8 cellular contexts compared by ENCODE assay signal in the genomic region with DNA sequence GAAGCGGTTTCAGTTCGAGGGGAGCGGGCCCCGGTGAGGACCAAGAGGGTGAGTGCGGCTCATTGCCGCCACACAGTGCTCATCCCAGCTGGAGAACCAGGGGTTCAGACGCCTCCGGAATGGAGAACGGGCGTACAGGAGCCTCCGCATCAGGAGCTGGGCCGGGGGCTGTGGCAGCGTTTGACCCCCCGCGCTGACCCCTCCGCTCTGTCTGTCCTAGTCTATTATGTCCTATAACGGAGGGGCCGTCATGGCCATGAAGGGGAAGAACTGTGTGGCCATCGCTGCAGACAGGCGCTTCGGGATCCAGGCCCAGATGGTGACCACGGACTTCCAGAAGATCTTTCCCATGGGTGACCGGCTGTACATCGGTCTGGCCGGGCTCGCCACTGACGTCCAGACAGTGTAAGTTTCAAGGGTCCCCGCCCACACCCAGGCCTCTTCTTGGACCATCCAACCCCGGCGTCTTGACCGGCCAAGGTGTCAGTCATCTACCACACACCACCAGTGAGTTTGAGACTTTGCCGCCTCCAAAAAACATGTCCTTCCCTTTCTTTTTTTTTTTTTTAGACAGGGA. TPM values are rescaled to one million over a fixed set of nuclear protein-coding genes. Genes with fewer than 3 reads are reported as not detected.
DNase-seq lines count a peak whose midpoint lies in the region; ATAC-seq and TF ChIP-seq lines count a peak whose summit lies in the region.

No MANE protein-coding gene starts in this region.

- no peak for DNase-seq in CD14-positive monocyte (ENCODE audit: low spot score)
- no peak for DNase-seq in kidney epithelial cell (ENCODE audit: low read depth)
- DNase-seq in NCI-H1417 treated with DMSO at 0.1 percent for 48 hours (lab: John Stamatoyannopoulos, UW) = no peak

- TF ChIP-seq CTCF in CD14-positive monocyte (IDR thresholded peaks at IDR 0.05) (no peak), kidney epithelial cell (IDR thresholded peaks at IDR 0.05; ENCODE audit: insufficient read depth, low read length, poor library complexity, severe bottlenecking) (no peak)

- H3K27ac Mint-ChIP-seq in CD14-positive monocyte = peak overlapping the region; percentile 96 to 100 (median 99)
- peak overlapping the region; percentile 100 for H3K27ac Mint-ChIP-seq in activated naive CD8-positive, alpha-beta T cell

- H3K4me1 Mint-ChIP-seq in CD14-positive monocyte = peaks cover 47% of the 10 kb centered on the region
- H3K4me1 Mint-ChIP-seq in activated naive CD8-positive, alpha-beta T cell (ENCODE audit: low read depth) = peaks cover 46% of the 10 kb centered on the region

- peak overlapping the region; percentile 94 to 100 for H3K4me3 Mint-ChIP-seq in CD14-positive monocyte
- peak overlapping the region; percentile 99 for H3K4me3 Mint-ChIP-seq in activated naive CD8-positive, alpha-beta T cell

- peaks cover 21 to 32% (median 28%) of the 10 kb centered on the region in 3 donors for H3K27me3 Mint-ChIP-seq in CD14-positive monocyte (ENCODE audit: low read depth in 3 of 3)
- H3K27me3 Mint-ChIP-seq in activated naive CD8-positive, alpha-beta T cell = peaks cover 1% of the 10 kb centered on the region

- peak overlapping the region; percentile 64 for H3K27ac ChIP-seq in thymus (ENCODE audit: low read depth)

- peaks cover 27 to 43% of the 10 kb centered on the region in 2 donors for H3K36me3 Mint-ChIP-seq in CD14-positive monocyte
- peaks cover 10% of the 10 kb centered on the region for H3K36me3 Mint-ChIP-seq in activated naive CD8-positive, alpha-beta T cell

- H3K9me3 ChIP-seq in thymus (ENCODE audit: control insufficient read depth) = no peaks in the 10 kb centered on the region

- H3K36me3 ChIP-seq in kidney epithelial cell (ENCODE audit: control insufficient read depth, insufficient read depth, low read length) (peaks cover 1% of the 10 kb centered on the region), thymus (ENCODE audit: control insufficient read depth, insufficient read depth) (peaks cover 24% of the 10 kb centered on the region)

- H3K4me1 ChIP-seq in thymus (ENCODE audit: control insufficient read depth, insufficient read depth, low read length) = peaks cover 24% of the 10 kb centered on the region

- H3K27me3 ChIP-seq in kidney epithelial cell (ENCODE audit: control insufficient read depth, insufficient read depth, low read length) = no peaks in the 10 kb centered on the region
- peaks cover 30% of the 10 kb centered on the region for H3K27me3 ChIP-seq in thymus (ENCODE audit: control insufficient read depth, insufficient read depth)

- 12% methylated on average over 32 of the region's 32 CpGs for WGBS in thymus

- peak overlapping the region; percentile 89 for H3K4me3 ChIP-seq in kidney epithelial cell (ENCODE audit: low read depth, low read length)
- H3K4me3 ChIP-seq in thymus (ENCODE audit: low read length) = peak overlapping the region; percentile 74

- peaks cover 0 to 11% (median 0%) of the 10 kb centered on the region in 7 donors for H3K9me3 Mint-ChIP-seq in CD14-positive monocyte
- no peaks in the 10 kb centered on the region for H3K9me3 Mint-ChIP-seq in activated naive CD8-positive, alpha-beta T cell (ENCODE audit: low read depth)

- intact Hi-C loops in CD14-positive monocyte (cut with micrococcal nuclease) = loop anchor here (1.0 to 10.0 kb wide), 4 partner anchors 23 to 76 kb away; a partner anchor contains a TSS

- peak; percentile 7 for ATAC-seq in HG02678 (IDR thresholded peaks at IDR 0.05; ENCODE audit: unreplicated experiment)
- ATAC-seq in HG03159 (IDR thresholded peaks at IDR 0.05; ENCODE audit: unreplicated experiment) = no peak
- no peak for ATAC-seq in GM18519 (IDR thresholded peaks at IDR 0.05; ENCODE audit: low FRiP score, unreplicated experiment)

RNA-seq across cellular contexts. Expression of a gene that starts 0.5 kb away (rescaled TPM):
- polyA plus RNA-seq in CD14-positive monocyte (100 to 1,000 TPM; 625 to 689 TPM), thymus (206 TPM)
- 166 TPM in 2 replicates for total RNA-seq in kidney epithelial cell

RNA-seq across cellular contexts. Expression of a gene that starts 4.9 kb away (rescaled TPM):
- polyA plus RNA-seq in CD14-positive monocyte (not detected), thymus (12.6 TPM)
- 20.8 and 25.1 TPM in 2 replicates for total RNA-seq in kidney epithelial cell

RNA-seq across cellular contexts. Expression of a gene that starts 22.9 kb away (rescaled TPM):
- polyA plus RNA-seq in CD14-positive monocyte (10 to 100 TPM; 53.4 to 61.2 TPM), thymus (22.5 TPM)
- 3.4 and 4.1 TPM in 2 replicates for total RNA-seq in kidney epithelial cell

RNA-seq across cellular contexts. Expression of a gene that starts 46.3 kb away (rescaled TPM):
- polyA plus RNA-seq in CD14-positive monocyte (1 to 10 TPM; 4.4 to 4.6 TPM), thymus (17.8 TPM)
- total RNA-seq in kidney epithelial cell = 34.8 and 53.3 TPM in 2 replicates

RNA-seq across cellular contexts. Expression of a gene that starts 47.9 kb away (rescaled TPM):
- polyA plus RNA-seq in CD14-positive monocyte = under 1 TPM; 0.72 to 0.82 TPM
- 42.7 and 46.7 TPM in 2 replicates for total RNA-seq in kidney epithelial cell
- 124 TPM for polyA plus RNA-seq in thymus

Comparison
In these comparisons a context has a peak if more than half of its experiments do, and no peak if none do; other contexts are left out.
1. RNA of a gene that starts 4.9 kb away (polyA plus RNA-seq): 12.6 TPM in thymus (single experiment); not detected in CD14-positive monocyte; every median in the first group is over 10 times any median in the second.